Comparison of ENCODE assay signal across 1 cellular context in the genomic region with DNA sequence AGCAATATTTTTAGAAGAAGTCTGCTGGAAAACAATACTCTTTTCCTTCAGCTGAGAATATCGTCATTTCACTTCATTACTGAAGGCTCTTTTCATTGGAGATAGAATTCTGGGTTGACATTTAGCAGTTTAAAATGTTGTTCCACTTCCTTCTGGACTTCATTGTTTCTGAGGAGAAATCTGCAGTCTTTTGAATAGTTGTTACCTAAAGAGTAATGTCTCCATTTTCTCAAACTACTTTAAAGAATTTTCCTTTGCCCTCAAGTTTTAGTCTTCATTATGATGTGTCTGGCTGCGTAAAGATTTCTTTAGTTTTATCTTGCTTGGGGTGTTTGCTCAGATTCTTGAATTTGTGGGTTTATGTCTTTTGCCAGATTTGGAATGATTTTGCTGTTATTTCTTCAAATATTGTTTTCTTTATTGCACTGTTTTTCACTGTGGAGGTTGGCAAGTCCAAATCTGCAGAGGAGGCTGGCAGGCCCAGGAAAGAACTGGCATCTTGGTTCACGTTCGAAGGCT.
TF ChIP-seq lines count a peak whose summit lies in the region.

No MANE protein-coding gene starts in this region.

TF ChIP-seq in K562, 482 proteins besides CTCF, POLR2A, EP300 and RAD21 (continued from another document):
- TF ChIP-seq, protein P1, sequence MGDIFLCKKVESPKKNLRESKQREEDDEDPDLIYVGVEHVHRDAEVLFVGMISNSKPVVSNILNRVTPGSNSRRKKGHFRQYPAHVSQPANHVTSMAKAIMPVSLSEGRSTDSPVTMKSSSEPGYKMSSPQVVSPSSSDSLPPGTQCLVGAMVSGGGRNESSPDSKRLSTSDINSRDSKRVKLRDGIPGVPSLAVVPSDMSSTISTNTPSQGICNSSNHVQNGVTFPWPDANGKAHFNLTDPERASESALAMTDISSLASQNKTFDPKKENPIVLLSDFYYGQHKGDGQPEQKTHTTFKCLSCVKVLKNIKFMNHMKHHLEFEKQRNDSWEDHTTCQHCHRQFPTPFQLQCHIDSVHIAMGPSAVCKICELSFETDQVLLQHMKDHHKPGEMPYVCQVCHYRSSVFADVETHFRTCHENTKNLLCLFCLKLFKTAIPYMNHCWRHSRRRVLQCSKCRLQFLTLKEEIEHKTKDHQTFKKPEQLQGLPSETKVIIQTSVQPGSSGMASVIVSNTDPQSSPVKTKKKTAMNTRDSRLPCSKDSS (IDR thresholded peaks at IDR 0.05; ENCODE audit: low read depth, partially characterized antibody): peak; percentile 80
- peak; percentile 96 for TF ChIP-seq TRIM28 (IDR thresholded peaks at IDR 0.05)
- TF ChIP-seq HDAC1 (IDR thresholded peaks at IDR 0.05): 0 out of 4 replicates have a peak, but pooled peaks of 1 of the 2 experiments have one; percentile 54
- TF ChIP-seq CEBPG (CRISPR knock-in tag; IDR thresholded peaks at IDR 0.05): no peak
- TF ChIP-seq CEBPG (tag; conservative IDR thresholded peaks at IDR 0.05 in 1 of 2, IDR thresholded peaks at IDR 0.05 in 1 of 2): 0 out of 4 replicates have a peak, but pooled peaks have one; percentile 1 to 2
- TF ChIP-seq CBX5 (IDR thresholded peaks at IDR 0.05; ENCODE audit: borderline replicate concordance, low read depth): peak; percentile 50; the same call in 1 of the 2 replicates
- TF ChIP-seq, protein P2, sequence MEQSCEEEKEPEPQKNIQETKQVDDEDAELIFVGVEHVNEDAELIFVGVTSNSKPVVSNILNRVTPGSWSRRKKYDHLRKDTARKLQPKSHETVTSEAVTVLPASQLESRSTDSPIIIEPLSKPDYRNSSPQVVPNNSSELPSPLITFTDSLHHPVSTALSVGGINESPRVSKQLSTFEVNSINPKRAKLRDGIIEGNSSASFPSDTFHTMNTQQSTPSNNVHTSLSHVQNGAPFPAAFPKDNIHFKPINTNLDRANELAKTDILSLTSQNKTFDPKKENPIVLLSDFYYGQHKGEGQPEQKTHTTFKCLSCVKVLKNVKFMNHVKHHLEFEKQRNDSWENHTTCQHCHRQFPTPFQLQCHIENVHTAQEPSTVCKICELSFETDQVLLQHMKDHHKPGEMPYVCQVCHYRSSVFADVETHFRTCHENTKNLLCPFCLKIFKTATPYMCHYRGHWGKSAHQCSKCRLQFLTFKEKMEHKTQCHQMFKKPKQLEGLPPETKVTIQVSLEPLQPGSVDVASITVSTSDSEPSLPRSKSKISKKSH (CRISPR knock-in tag; IDR thresholded peaks at IDR 0.05): 0 out of 2 replicates have a peak, but pooled peaks have one; percentile 36
- TF ChIP-seq CBX3 (IDR thresholded peaks at IDR 0.05; ENCODE audit: borderline replicate concordance in 1 of 2, low read length in 2 of 2): peak in 1 of 2 experiments; percentile 98; a peak in 2 of 3 replicates
